In genomic region chr2:236317938-236318396, GRCh38 we compare ENCODE assay signal across 20 cellular contexts. TPM values are rescaled to one million over a fixed set of nuclear protein-coding genes. Genes with fewer than 3 reads are reported as not detected.
DNase-seq lines count a peak whose midpoint lies in the region; ATAC-seq and TF ChIP-seq lines count a peak whose summit lies in the region.
"Had no signal": no experiment of that assay in that cellular context is flagged by ENCODE, and none has a peak within 500 bp of the region (broad histone marks: within the 10 kb centered on the region; RNA-seq: fewer than 3 reads in every experiment).

No MANE protein-coding gene starts in this region.

- no peak overlapping the region for H3K4me3 Mint-ChIP-seq in Calu3 (ENCODE audit: low read depth, unreplicated experiment)
- H3K4me3 Mint-ChIP-seq: central memory CD8-positive, alpha-beta T cell; endodermal cell; neural crest cell had no signal

- no peaks in the 10 kb centered on the region for H3K79me1 ChIP-seq in mesenchymal stem cell (replicated peaks; ENCODE audit: low read length, poor library complexity, severe bottlenecking)

- H3K36me3 ChIP-seq in Panc1 (ENCODE audit: control insufficient read depth, insufficient read depth, low read length) (no peaks in the 10 kb centered on the region), mesenchymal stem cell (ENCODE audit: control insufficient read depth in 1 of 2, insufficient read depth in 2 of 2, low read depth in 1 of 2, low read length in 2 of 2) (no peaks in the 10 kb centered on the region), WERI-Rb-1 (no peaks in the 10 kb centered on the region)

- H3K27me3 ChIP-seq in Panc1 (ENCODE audit: control insufficient read depth, insufficient read depth, low read length) (peaks cover 11% of the 10 kb centered on the region; the same call in 1 of the 2 replicates), mesenchymal stem cell (ENCODE audit: control insufficient read depth in 1 of 2, insufficient read depth in 1 of 2, low read length in 2 of 2) (peaks cover 0 to 41% of the 10 kb centered on the region in 2 experiments), WERI-Rb-1 (ENCODE audit: insufficient read depth, low read depth, severe bottlenecking) (peaks cover 26% of the 10 kb centered on the region)

- no peak overlapping the region for H3K4me3 ChIP-seq in Panc1 (ENCODE audit: low read depth in 2 of 2, low read length in 2 of 2)
- H3K4me3 ChIP-seq in mesenchymal stem cell (ENCODE audit: insufficient read depth in 1 of 2, low read depth in 1 of 2, low read length in 2 of 2), result peak overlapping the region in 1 of 2 experiments; percentile 20
- H3K4me3 ChIP-seq in WERI-Rb-1 (ENCODE audit: low read depth, low read length), result no peak overlapping the region

- no peak overlapping the region for H4K8ac ChIP-seq in mesenchymal stem cell (ENCODE audit: low read length)

- H3K9me3 ChIP-seq in Panc1 (ENCODE audit: control insufficient read depth, insufficient read depth, low read depth, low read length), result no peaks in the 10 kb centered on the region
- peaks cover 10% of the 10 kb centered on the region for H3K9me3 ChIP-seq in mesenchymal stem cell (ENCODE audit: control insufficient read depth, low read length)
- H3K9me3 ChIP-seq in WERI-Rb-1 (ENCODE audit: severe bottlenecking), result peaks cover 6% of the 10 kb centered on the region

- ATAC-seq in Panc1 (peak; percentile 49; the same call in 1 of the 2 replicates), GM19351 (IDR thresholded peaks at IDR 0.05; ENCODE audit: unreplicated experiment) (no peak)

- 79% methylated on average over 14 of the region's 15 CpGs for WGBS in mesenchymal stem cell

- no peak overlapping the region for H3K14ac ChIP-seq in mesenchymal stem cell (ENCODE audit: low read length in 2 of 2)

- H2AK5ac ChIP-seq in mesenchymal stem cell (ENCODE audit: low read length, severe bottlenecking), result no peak overlapping the region

- intact Hi-C loops in Calu3 (cut with micrococcal nuclease; ENCODE audit: unreplicated experiment) (no loop called here), Panc1 (cut with micrococcal nuclease; ENCODE audit: unreplicated experiment) (no loop called here)

- no peaks in the 10 kb centered on the region for H3K4me1 Mint-ChIP-seq in Calu3 (ENCODE audit: low read depth, unreplicated experiment)
- H3K4me1 Mint-ChIP-seq: central memory CD8-positive, alpha-beta T cell; endodermal cell had no signal

- no peak overlapping the region for H2BK120ac ChIP-seq in mesenchymal stem cell (ENCODE audit: low read depth, low read length)

- H3K27ac Mint-ChIP-seq in Calu3 (ENCODE audit: unreplicated experiment), result no peak overlapping the region
- H3K27ac Mint-ChIP-seq: endodermal cell had no signal

- H3K4me1 ChIP-seq in Panc1 (ENCODE audit: control insufficient read depth, insufficient read depth, low read length) (no peaks in the 10 kb centered on the region), mesenchymal stem cell (ENCODE audit: control insufficient read depth, insufficient read depth, low read depth, low read length) (no peaks in the 10 kb centered on the region)

- H3K4me2 ChIP-seq in mesenchymal stem cell (ENCODE audit: low read length, poor library complexity, severe bottlenecking), result no peak overlapping the region

- H3K23ac ChIP-seq in mesenchymal stem cell (ENCODE audit: low read length in 2 of 2), result no peak overlapping the region

- no peak overlapping the region for H2AFZ ChIP-seq in mesenchymal stem cell (ENCODE audit: low read depth, low read length)

- TF ChIP-seq CTCF in Calu3 (IDR thresholded peaks at IDR 0.05; ENCODE audit: unreplicated experiment) (no peak), Panc1 (IDR thresholded peaks at IDR 0.05) (no peak), WERI-Rb-1 (IDR thresholded peaks at IDR 0.05; ENCODE audit: low read depth, low read length) (no peak)

- H3K4ac ChIP-seq in mesenchymal stem cell (ENCODE audit: low read depth in 1 of 2, low read length in 2 of 2), result no peak overlapping the region

- no peak overlapping the region for H3K9ac ChIP-seq in mesenchymal stem cell (ENCODE audit: low read length)

- H3K36me3 Mint-ChIP-seq in Calu3 (ENCODE audit: insufficient read depth, unreplicated experiment), result no peaks in the 10 kb centered on the region

- BruUV-seq in Calu3 (replicated peaks; lab: Mats Ljungman, UMichigan) (no TSS peak), Panc1 (replicated peaks; lab: Mats Ljungman, UMichigan) (no TSS peak)

- H3K9me3 Mint-ChIP-seq in Calu3 (ENCODE audit: low read depth, unreplicated experiment), result no peaks in the 10 kb centered on the region
- H3K9me3 Mint-ChIP-seq: central memory CD8-positive, alpha-beta T cell had no signal

- in situ Hi-C loops in Panc1 (cut with HindIII; ENCODE audit: low pct_unique_long_range_greater_than_20kb, low sequenced_read_pairs), result no loop called here

- H4K91ac ChIP-seq in mesenchymal stem cell (ENCODE audit: low read length), result peak overlapping the region; percentile 86

- H3K27ac ChIP-seq in Panc1 (ENCODE audit: low read length) (no peak overlapping the region), mesenchymal stem cell (ENCODE audit: low read length, poor library complexity, severe bottlenecking) (no peak overlapping the region), WERI-Rb-1 (no peak overlapping the region)

- H3K27me3 Mint-ChIP-seq in Calu3 (ENCODE audit: unreplicated experiment), result no peaks in the 10 kb centered on the region

- CTCF ChIA-PET in Calu3 (lab: Charles Lee) (no interaction called here), Panc1 (lab: Charles Lee) (no interaction called here)

- no peak overlapping the region for H2BK12ac ChIP-seq in mesenchymal stem cell (ENCODE audit: low read length in 2 of 2)

- peak; percentile 21 for DNase-seq in Calu3
- peak; percentile 85 for DNase-seq in DMS79 treated with DMSO at 0.1 percent for 48 hours (lab: John Stamatoyannopoulos, UW)
- no peak for DNase-seq in Panc1 (ENCODE audit: low read depth, low spot score)
- no peak for DNase-seq in mesenchymal stem cell
- no peak for DNase-seq in WERI-Rb-1
- no peak for DNase-seq in T-helper 2 cell
- DNase-seq in stimulated activated CD4-positive, alpha-beta T cell treated with anti-CD3 and anti-CD28 coated beads, Interleukin-4, amount 100 ng/mL, for 1 hour, result no peak
- DNase-seq: activated CD4-positive, alpha-beta T cell treated with anti-CD3 and anti-CD28 coated beads for 48 hours; activated naive CD4-positive, alpha-beta T cell; AML-193; endodermal cell; GF-D8; midbrain; NCI-H1436; NCI-H524 had no signal

- POLR2A ChIA-PET in Panc1 (lab: Charles Lee), result no interaction called here

- no peak overlapping the region for H2BK15ac ChIP-seq in mesenchymal stem cell (ENCODE audit: low read depth, poor library complexity, severe bottlenecking)

- no peak overlapping the region for H2BK5ac ChIP-seq in mesenchymal stem cell (ENCODE audit: low read depth, low read length, poor library complexity, severe bottlenecking)

- H3K18ac ChIP-seq in mesenchymal stem cell (ENCODE audit: low read depth in 1 of 2, low read length in 2 of 2), result no peak overlapping the region

RNA-seq across cellular contexts. Expression of gene ASB18, which starts 53.8 kb away (rescaled TPM):
- total RNA-seq in Calu3 (2022), result not detected in 2 replicates
- total RNA-seq in Panc1 (2021; ENCODE audit: unreplicated experiment), result not detected
- 0.50 TPM for polyA plus RNA-seq in Panc1 (2012; ENCODE audit: insufficient read length)
- not detected for polyA plus RNA-seq in mesenchymal stem cell (2013, experiment 1 of 2)
- not detected for polyA plus RNA-seq in mesenchymal stem cell (2013, experiment 2 of 2)
- total RNA-seq: endodermal cell, neural crest cell, temporal lobe had no signal
- polyA plus RNA-seq: keratinocyte had no signal

Comparison
In these comparisons a context has a peak if more than half of its experiments do, and no peak if none do; other contexts are left out.
1. DNase-seq: peak in Calu3 (single experiment) and DMS79 treated with DMSO at 0.1 percent for 48 hours (single experiment); none in Panc1 (single experiment), mesenchymal stem cell (single experiment), WERI-Rb-1 (single experiment), T-helper 2 cell (0 of 5) and stimulated activated CD4-positive, alpha-beta T cell treated with anti-CD3 and anti-CD28 coated beads, Interleukin-4, amount 100 ng/mL, for 1 hour (single experiment).